Comparison of ENCODE assay signal across 23 cellular contexts in the genomic region with DNA sequence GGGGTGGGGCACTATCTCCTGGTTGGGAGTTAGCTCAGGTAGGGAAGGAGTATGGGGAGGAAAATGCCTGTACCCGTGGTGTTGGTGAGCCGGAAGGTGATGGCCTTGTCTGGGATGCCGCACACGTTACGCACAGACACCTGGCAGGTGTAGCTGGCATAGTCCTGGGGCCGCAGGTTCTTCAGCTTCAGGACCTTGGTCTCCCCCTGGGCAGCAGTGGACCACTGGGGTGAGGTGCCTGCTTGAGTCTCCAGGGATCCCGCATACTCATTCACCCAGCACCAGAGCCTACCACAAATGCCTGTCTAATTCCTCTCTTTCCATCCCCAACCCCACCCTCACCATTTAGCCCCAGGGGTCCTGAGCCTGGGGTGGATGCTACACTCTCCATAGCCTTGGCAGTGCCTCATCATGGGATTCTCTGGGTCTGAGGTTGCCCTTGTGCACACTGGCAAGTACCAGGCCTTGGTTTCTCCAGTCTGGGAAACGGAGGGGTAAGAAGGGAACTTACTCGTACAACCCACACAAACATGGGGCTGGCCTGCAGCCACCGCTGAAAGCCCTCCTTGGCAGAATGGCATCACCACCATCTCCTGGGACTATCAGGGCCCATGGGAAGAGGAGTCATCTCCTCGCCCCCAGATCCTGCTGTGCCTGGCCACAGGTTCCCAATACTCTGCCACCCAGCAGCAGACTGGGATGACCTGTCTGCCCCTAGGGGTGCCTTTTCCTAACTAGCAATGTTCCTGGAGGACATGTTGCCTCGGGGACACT.
"Had no signal": no experiment of that assay in that cellular context is flagged by ENCODE, and none has a peak within 500 bp of the region (broad histone marks: within the 10 kb centered on the region; RNA-seq: fewer than 3 reads in every experiment).

No MANE protein-coding gene starts in this region.

- FAIRE-seq: colon, kidney had no signal

- ATAC-seq: gastrocnemius medialis; heart left ventricle; natural killer cell; stimulated activated effector memory CD8-positive, alpha-beta T cell treated with anti-CD3 and anti-CD28 coated beads, Interleukin-12 subunit alpha, Interleukin-12 subunit beta, amount 100 ng/mL, for 72 hours had no signal

- H3K4me1 ChIP-seq: gastrocnemius medialis, prostate gland, sigmoid colon, testis, upper lobe of left lung had no signal

- H3K27ac Mint-ChIP-seq: memory B cell; natural killer cell; stimulated activated effector memory CD8-positive, alpha-beta T cell treated with anti-CD3 and anti-CD28 coated beads, Interleukin-12 subunit alpha, Interleukin-12 subunit beta, amount 100 ng/mL, for 72 hours had no signal

- H3K36me3 ChIP-seq: gastrocnemius medialis, heart left ventricle, neutrophil, prostate gland, right atrium auricular region, upper lobe of left lung had no signal

- H3K27ac ChIP-seq: gastrocnemius medialis, heart left ventricle, hepatocyte, neutrophil, parathyroid adenoma, prostate gland, right atrium auricular region, sigmoid colon, testis, tibial nerve, upper lobe of left lung had no signal

- H3K36me3 Mint-ChIP-seq: stimulated activated effector memory CD8-positive, alpha-beta T cell treated with anti-CD3 and anti-CD28 coated beads, Interleukin-12 subunit alpha, Interleukin-12 subunit beta, amount 100 ng/mL, for 72 hours had no signal

- H3K4me3 ChIP-seq: dorsolateral prefrontal cortex, gastrocnemius medialis, heart left ventricle, hepatocyte, lung, prostate gland, right atrium auricular region, sigmoid colon, testis, tibial nerve, upper lobe of left lung had no signal

- DNase-seq: dorsolateral prefrontal cortex; effector CD4-positive, alpha-beta T cell; gastrocnemius medialis; heart left ventricle; kidney; natural killer cell; sigmoid colon; stimulated activated CD4-positive, alpha-beta T cell treated with anti-CD3 and anti-CD28 coated beads, Interleukin-2, amount 100 ng/mL, for 24 hours; stimulated activated CD4-positive, alpha-beta T cell treated with anti-CD3 and anti-CD28 coated beads, Interleukin-4, amount 100 ng/mL, for 24 hours; stimulated activated naive CD4-positive, alpha-beta T cell treated with Interleukin-2 at 50 U/mL for 16 hours; substantia nigra; testis; upper lobe of left lung had no signal

- H3K9me3 Mint-ChIP-seq: natural killer cell had no signal

- H3K4me3 Mint-ChIP-seq: memory B cell; natural killer cell; stimulated activated effector memory CD8-positive, alpha-beta T cell treated with anti-CD3 and anti-CD28 coated beads, Interleukin-12 subunit alpha, Interleukin-12 subunit beta, amount 100 ng/mL, for 72 hours had no signal

- H3K27me3 ChIP-seq: dorsolateral prefrontal cortex, right atrium auricular region, testis, tibial nerve had no signal
